In the genomic region with DNA sequence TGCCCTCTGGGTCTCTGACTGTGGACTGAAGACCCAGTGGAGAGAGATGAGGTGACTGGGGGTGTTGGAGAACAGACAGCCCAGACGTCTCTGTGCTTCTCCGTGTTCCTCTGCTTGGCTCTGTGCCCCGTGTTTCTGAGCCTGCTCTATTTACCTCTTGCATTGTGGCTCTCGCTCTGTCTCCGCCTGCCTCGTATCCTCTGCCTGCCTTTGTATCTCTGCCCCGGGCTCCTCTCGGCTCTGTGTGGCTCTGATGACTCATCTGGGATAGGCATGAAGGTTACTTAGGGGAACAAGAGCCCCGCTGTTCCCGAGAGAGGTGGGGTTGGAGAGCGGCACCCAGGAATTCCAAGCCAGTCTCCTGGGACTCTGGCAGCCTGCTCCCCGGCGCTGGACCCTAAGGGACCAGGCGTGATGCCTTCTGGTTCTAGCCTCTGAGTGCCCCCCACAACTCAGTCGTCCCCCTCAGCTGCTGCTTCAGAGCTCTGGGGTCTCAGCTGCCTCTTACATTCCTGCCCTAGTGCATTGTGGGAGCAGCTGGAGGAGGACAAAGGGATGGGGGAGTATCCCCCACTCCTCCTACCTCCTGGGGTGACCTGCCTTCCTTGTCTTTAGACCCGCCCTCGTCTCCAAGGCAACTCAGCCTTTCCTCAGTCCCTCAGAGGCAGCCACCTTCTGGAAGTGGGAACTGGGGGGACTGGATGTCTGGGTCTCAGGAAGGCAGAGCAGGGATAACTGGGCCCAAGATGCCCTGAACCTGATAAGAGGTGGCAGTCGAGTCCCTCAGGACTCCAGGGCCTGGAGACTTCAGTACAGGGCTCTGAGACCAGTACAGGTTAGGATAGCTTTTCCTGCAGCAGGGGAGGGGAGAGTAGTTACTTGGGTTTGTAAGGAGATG, we compare ENCODE assay signal across 1 cellular context.
A peak's percentile ranks its signal among the peaks of the same experiment; 100 is the strongest.
TF ChIP-seq lines count a peak whose summit lies in the region.

No MANE protein-coding gene starts in this region.

TF ChIP-seq in HepG2, 621 proteins besides CTCF, POLR2A, EP300 and RAD21 (continued from another document and continues in another):
- peak; percentile 77 for TF ChIP-seq MIER3 (CRISPR knock-in tag; IDR thresholded peaks at IDR 0.05; ENCODE audit: borderline replicate concordance)
- TF ChIP-seq, protein P1, sequence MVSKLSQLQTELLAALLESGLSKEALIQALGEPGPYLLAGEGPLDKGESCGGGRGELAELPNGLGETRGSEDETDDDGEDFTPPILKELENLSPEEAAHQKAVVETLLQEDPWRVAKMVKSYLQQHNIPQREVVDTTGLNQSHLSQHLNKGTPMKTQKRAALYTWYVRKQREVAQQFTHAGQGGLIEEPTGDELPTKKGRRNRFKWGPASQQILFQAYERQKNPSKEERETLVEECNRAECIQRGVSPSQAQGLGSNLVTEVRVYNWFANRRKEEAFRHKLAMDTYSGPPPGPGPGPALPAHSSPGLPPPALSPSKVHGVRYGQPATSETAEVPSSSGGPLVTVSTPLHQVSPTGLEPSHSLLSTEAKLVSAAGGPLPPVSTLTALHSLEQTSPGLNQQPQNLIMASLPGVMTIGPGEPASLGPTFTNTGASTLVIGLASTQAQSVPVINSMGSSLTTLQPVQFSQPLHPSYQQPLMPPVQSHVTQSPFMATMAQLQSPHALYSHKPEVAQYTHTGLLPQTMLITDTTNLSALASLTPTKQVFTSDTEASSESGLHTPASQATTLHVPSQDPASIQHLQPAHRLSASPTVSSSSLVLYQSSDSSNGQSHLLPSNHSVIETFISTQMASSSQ (IDR thresholded peaks at IDR 0.05; ENCODE audit: low read depth): no peak
- TF ChIP-seq, protein P1 (CRISPR knock-in tag; IDR thresholded peaks at IDR 0.05; ENCODE audit: borderline replicate concordance): peak; percentile 25; the same call in 1 of the 2 replicates
- 0 out of 2 replicates have a peak, but pooled peaks have one; percentile 62 for TF ChIP-seq ZKSCAN8 (CRISPR knock-in tag; IDR thresholded peaks at IDR 0.05; ENCODE audit: borderline replicate concordance)
- 0 out of 2 replicates have a peak, but pooled peaks have one; percentile 7 for TF ChIP-seq ELF3 (CRISPR knock-in tag; IDR thresholded peaks at IDR 0.05)
- peak; percentile 48; the same call in 1 of the 2 replicates for TF ChIP-seq FOXK1 (CRISPR knock-in tag; IDR thresholded peaks at IDR 0.05; ENCODE audit: borderline replicate concordance, low read depth)
- 0 out of 2 replicates have a peak, but pooled peaks have one; percentile 35 for TF ChIP-seq SATB2 (CRISPR knock-in tag; IDR thresholded peaks at IDR 0.05)
- TF ChIP-seq CBX5 (CRISPR knock-in tag; IDR thresholded peaks at IDR 0.05; ENCODE audit: borderline replicate concordance): no peak
- TF ChIP-seq ZNF672 (CRISPR knock-in tag; IDR thresholded peaks at IDR 0.05): no peak
- peak; percentile 63; the same call in 1 of the 2 replicates for TF ChIP-seq KAT7 (CRISPR knock-in tag; IDR thresholded peaks at IDR 0.05; ENCODE audit: borderline replicate concordance)
- TF ChIP-seq NFRKB (IDR thresholded peaks at IDR 0.05): no peak
- peak; percentile 25; the same call in 1 of the 2 replicates for TF ChIP-seq ZNF138 (CRISPR knock-in tag; IDR thresholded peaks at IDR 0.05; ENCODE audit: low read depth)
- peak; percentile 33; the same call in 1 of the 2 replicates for TF ChIP-seq ETV5 (CRISPR knock-in tag; IDR thresholded peaks at IDR 0.05; ENCODE audit: borderline replicate concordance)
- TF ChIP-seq, protein P2, sequence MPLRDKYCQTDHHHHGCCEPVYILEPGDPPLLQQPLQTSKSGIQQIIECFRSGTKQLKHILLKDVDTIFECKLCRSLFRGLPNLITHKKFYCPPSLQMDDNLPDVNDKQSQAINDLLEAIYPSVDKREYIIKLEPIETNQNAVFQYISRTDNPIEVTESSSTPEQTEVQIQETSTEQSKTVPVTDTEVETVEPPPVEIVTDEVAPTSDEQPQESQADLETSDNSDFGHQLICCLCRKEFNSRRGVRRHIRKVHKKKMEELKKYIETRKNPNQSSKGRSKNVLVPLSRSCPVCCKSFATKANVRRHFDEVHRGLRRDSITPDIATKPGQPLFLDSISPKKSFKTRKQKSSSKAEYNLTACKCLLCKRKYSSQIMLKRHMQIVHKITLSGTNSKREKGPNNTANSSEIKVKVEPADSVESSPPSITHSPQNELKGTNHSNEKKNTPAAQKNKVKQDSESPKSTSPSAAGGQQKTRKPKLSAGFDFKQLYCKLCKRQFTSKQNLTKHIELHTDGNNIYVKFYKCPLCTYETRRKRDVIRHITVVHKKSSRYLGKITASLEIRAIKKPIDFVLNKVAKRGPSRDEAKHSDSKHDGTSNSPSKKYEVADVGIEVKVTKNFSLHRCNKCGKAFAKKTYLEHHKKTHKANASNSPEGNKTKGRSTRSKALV (CRISPR knock-in tag; IDR thresholded peaks at IDR 0.05): 0 out of 2 replicates have a peak, but pooled peaks have one; percentile 22
- no peak for TF ChIP-seq LCORL (IDR thresholded peaks at IDR 0.05)
- TF ChIP-seq LCORL (CRISPR knock-in tag; IDR thresholded peaks at IDR 0.05): peak; percentile 33; the same call in 1 of the 2 replicates
- peak; percentile 33; the same call in 1 of the 2 replicates for TF ChIP-seq ZNF263 (CRISPR knock-in tag; IDR thresholded peaks at IDR 0.05)
- TF ChIP-seq HNRNPH1 (optimal IDR thresholded peaks at IDR 0.05; ENCODE audit: low read depth, low read length): no peak
- TF ChIP-seq, protein P3, sequence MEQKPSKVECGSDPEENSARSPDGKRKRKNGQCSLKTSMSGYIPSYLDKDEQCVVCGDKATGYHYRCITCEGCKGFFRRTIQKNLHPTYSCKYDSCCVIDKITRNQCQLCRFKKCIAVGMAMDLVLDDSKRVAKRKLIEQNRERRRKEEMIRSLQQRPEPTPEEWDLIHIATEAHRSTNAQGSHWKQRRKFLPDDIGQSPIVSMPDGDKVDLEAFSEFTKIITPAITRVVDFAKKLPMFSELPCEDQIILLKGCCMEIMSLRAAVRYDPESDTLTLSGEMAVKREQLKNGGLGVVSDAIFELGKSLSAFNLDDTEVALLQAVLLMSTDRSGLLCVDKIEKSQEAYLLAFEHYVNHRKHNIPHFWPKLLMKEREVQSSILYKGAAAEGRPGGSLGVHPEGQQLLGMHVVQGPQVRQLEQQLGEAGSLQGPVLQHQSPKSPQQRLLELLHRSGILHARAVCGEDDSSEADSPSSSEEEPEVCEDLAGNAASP (CRISPR knock-in tag; IDR thresholded peaks at IDR 0.05; ENCODE audit: borderline replicate concordance): peak; percentile 38; the same call in 1 of the 2 replicates
- TF ChIP-seq, protein P4, sequence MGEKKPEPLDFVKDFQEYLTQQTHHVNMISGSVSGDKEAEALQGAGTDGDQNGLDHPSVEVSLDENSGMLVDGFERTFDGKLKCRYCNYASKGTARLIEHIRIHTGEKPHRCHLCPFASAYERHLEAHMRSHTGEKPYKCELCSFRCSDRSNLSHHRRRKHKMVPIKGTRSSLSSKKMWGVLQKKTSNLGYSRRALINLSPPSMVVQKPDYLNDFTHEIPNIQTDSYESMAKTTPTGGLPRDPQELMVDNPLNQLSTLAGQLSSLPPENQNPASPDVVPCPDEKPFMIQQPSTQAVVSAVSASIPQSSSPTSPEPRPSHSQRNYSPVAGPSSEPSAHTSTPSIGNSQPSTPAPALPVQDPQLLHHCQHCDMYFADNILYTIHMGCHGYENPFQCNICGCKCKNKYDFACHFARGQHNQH (CRISPR knock-in tag; IDR thresholded peaks at IDR 0.05): peak; percentile 50
- TF ChIP-seq, protein P5, sequence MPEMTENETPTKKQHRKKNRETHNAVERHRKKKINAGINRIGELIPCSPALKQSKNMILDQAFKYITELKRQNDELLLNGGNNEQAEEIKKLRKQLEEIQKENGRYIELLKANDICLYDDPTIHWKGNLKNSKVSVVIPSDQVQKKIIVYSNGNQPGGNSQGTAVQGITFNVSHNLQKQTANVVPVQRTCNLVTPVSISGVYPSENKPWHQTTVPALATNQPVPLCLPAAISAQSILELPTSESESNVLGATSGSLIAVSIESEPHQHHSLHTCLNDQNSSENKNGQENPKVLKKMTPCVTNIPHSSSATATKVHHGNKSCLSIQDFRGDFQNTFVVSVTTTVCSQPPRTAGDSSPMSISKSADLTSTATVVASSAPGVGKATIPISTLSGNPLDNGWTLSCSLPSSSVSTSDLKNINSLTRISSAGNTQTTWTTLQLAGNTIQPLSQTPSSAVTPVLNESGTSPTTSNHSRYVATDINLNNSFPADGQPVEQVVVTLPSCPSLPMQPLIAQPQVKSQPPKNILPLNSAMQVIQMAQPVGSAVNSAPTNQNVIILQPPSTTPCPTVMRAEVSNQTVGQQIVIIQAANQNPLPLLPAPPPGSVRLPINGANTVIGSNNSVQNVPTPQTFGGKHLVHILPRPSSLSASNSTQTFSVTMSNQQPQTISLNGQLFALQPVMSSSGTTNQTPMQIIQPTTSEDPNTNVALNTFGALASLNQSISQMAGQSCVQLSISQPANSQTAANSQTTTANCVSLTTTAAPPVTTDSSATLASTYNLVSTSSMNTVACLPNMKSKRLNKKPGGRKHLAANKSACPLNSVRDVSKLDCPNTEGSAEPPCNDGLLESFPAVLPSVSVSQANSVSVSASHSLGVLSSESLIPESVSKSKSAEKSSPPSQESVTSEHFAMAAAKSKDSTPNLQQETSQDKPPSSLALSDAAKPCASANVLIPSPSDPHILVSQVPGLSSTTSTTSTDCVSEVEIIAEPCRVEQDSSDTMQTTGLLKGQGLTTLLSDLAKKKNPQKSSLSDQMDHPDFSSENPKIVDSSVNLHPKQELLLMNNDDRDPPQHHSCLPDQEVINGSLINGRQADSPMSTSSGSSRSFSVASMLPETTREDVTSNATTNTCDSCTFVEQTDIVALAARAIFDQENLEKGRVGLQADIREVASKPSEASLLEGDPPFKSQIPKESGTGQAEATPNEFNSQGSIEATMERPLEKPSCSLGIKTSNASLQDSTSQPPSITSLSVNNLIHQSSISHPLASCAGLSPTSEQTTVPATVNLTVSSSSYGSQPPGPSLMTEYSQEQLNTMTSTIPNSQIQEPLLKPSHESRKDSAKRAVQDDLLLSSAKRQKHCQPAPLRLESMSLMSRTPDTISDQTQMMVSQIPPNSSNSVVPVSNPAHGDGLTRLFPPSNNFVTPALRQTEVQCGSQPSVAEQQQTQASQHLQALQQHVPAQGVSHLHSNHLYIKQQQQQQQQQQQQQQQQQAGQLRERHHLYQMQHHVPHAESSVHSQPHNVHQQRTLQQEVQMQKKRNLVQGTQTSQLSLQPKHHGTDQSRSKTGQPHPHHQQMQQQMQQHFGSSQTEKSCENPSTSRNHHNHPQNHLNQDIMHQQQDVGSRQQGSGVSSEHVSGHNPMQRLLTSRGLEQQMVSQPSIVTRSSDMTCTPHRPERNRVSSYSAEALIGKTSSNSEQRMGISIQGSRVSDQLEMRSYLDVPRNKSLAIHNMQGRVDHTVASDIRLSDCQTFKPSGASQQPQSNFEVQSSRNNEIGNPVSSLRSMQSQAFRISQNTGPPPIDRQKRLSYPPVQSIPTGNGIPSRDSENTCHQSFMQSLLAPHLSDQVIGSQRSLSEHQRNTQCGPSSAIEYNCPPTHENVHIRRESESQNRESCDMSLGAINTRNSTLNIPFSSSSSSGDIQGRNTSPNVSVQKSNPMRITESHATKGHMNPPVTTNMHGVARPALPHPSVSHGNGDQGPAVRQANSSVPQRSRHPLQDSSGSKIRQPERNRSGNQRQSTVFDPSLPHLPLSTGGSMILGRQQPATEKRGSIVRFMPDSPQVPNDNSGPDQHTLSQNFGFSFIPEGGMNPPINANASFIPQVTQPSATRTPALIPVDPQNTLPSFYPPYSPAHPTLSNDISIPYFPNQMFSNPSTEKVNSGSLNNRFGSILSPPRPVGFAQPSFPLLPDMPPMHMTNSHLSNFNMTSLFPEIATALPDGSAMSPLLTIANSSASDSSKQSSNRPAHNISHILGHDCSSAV (CRISPR knock-in tag; IDR thresholded peaks at IDR 0.05; ENCODE audit: borderline replicate concordance): no peak
- TF ChIP-seq GZF1 (CRISPR knock-in tag; IDR thresholded peaks at IDR 0.05): no peak
- TF ChIP-seq SIN3A (IDR thresholded peaks at IDR 0.05; ENCODE audit: borderline replicate concordance, low read depth, low read length): peak; percentile 66; the same call in 1 of the 2 replicates
- peak; percentile 55; the same call in 1 of the 2 replicates for TF ChIP-seq SOX13 (IDR thresholded peaks at IDR 0.05)
- TF ChIP-seq SOX13 (CRISPR knock-in tag; conservative IDR thresholded peaks at IDR 0.05 in 1 of 2, IDR thresholded peaks at IDR 0.05 in 1 of 2): peak in 1 of 2 experiments; percentile 59; a peak in 2 of 4 replicates
- peak; percentile 56; the same call in 1 of the 2 replicates for TF ChIP-seq KDM2A (CRISPR knock-in tag; IDR thresholded peaks at IDR 0.05; ENCODE audit: borderline replicate concordance, low read depth)
- 0 out of 2 replicates have a peak, but pooled peaks have one; percentile 20 for TF ChIP-seq ISL2 (CRISPR knock-in tag; IDR thresholded peaks at IDR 0.05)
- TF ChIP-seq, protein P6, sequence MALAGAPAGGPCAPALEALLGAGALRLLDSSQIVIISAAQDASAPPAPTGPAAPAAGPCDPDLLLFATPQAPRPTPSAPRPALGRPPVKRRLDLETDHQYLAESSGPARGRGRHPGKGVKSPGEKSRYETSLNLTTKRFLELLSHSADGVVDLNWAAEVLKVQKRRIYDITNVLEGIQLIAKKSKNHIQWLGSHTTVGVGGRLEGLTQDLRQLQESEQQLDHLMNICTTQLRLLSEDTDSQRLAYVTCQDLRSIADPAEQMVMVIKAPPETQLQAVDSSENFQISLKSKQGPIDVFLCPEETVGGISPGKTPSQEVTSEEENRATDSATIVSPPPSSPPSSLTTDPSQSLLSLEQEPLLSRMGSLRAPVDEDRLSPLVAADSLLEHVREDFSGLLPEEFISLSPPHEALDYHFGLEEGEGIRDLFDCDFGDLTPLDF (CRISPR knock-in tag; IDR thresholded peaks at IDR 0.05): no peak
- peak; percentile 30; the same call in 1 of the 2 replicates for TF ChIP-seq SALL1 (CRISPR knock-in tag; IDR thresholded peaks at IDR 0.05)
- TF ChIP-seq ZNF652 (CRISPR knock-in tag; IDR thresholded peaks at IDR 0.05; ENCODE audit: borderline replicate concordance, low read depth): no peak
- no peak for TF ChIP-seq ZKSCAN5 (CRISPR knock-in tag; IDR thresholded peaks at IDR 0.05)
- 0 out of 2 replicates have a peak, but pooled peaks have one; percentile 56 for TF ChIP-seq HOXA5 (CRISPR knock-in tag; IDR thresholded peaks at IDR 0.05)
- peak; percentile 54; the same call in 1 of the 2 replicates for TF ChIP-seq HMG20A (CRISPR knock-in tag; IDR thresholded peaks at IDR 0.05; ENCODE audit: borderline replicate concordance)
- TF ChIP-seq FOSL2 (CRISPR knock-in tag; IDR thresholded peaks at IDR 0.05): peak; percentile 98
- TF ChIP-seq SMC3 (IDR thresholded peaks at IDR 0.05; ENCODE audit: low read length): no peak
- TF ChIP-seq, protein P7, sequence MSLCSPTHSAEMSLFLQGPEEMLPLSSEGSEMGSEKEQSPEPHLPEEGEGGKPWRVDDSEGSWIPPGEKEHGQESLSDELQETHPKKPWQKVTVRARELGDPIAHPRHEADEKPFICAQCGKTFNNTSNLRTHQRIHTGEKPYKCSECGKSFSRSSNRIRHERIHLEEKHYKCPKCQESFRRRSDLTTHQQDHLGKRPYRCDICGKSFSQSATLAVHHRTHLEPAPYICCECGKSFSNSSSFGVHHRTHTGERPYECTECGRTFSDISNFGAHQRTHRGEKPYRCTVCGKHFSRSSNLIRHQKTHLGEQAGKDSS (CRISPR knock-in tag; IDR thresholded peaks at IDR 0.05; ENCODE audit: borderline replicate concordance, low read depth): peak; percentile 42; the same call in 1 of the 2 replicates
